Comparison of ENCODE assay signal across 25 cellular contexts in the genomic region with DNA sequence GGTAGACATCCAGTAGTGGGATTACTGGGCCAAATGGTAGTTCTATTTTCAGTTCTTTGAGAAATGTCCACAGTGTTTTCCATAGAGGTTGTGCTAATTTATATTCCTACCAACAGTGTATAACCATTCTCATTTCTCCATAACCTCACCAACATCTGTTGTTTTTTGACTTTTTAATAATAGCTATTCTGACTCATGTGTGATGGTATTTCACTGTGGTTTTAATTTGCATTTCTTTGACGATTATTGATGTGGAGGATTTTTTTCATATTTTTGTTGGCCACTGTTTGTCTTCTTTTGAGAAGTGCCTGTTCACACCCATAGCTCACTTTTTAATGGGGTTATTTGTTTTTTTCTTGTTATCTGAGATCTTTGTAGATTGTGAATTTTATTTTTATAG.
A peak's percentile ranks its signal among the peaks of the same experiment; 100 is the strongest.
DNase-seq lines count a peak whose midpoint lies in the region; TF ChIP-seq lines count a peak whose summit lies in the region.
"Had no signal": no experiment of that assay in that cellular context is flagged by ENCODE, and none has a peak within 500 bp of the region (broad histone marks: within the 10 kb centered on the region; RNA-seq: fewer than 3 reads in every experiment).

No MANE protein-coding gene starts in this region.

- H3K4me3 ChIP-seq in astrocyte of the cerebellum (ENCODE audit: low read depth, low read length) (no peak overlapping the region), fibroblast of the aortic adventitia (ENCODE audit: low read depth, low read length) (no peak overlapping the region)
- H3K4me3 ChIP-seq: ascending aorta, esophagus squamous epithelium, GM23338, heart right ventricle, SK-N-MC, thoracic aorta had no signal

- no peak overlapping the region for H3K4me3 Mint-ChIP-seq in HFFc6
- no peak overlapping the region for H3K4me3 Mint-ChIP-seq in progenitor cell of endocrine pancreas (ENCODE audit: low read depth)
- H3K4me3 Mint-ChIP-seq: activated CD4-positive, alpha-beta T cell treated with anti-CD3 and anti-CD28 coated beads, Interleukin-2, amount 10 ng/mL, durations not matched to agents 24 days and 14 days; effector memory CD8-positive, alpha-beta T cell; GM23338; mesothelial cell of epicardium; nephron progenitor cell; stimulated activated effector memory CD8-positive, alpha-beta T cell treated with anti-CD3 and anti-CD28 coated beads, Interleukin-12 subunit alpha, Interleukin-12 subunit beta, amount 100 ng/mL, for 72 hours had no signal

- DNase-seq in HFFc6 (peak; percentile 22), astrocyte of the cerebellum (ENCODE audit: low read depth) (peak; percentile 46), fibroblast of the aortic adventitia (ENCODE audit: low read depth) (peak; percentile 15), progenitor cell of endocrine pancreas (ENCODE audit: low spot score, unreplicated experiment) (no peak), NCI-H1436 treated with DMSO at 0.1 percent for 48 hours (lab: John Stamatoyannopoulos, UW) (no peak), NCI-H345 (lab: John Stamatoyannopoulos, UW) (no peak), NCI-H2107 (lab: John Stamatoyannopoulos, UW) (no peak)
- DNase-seq: activated CD4-positive, alpha-beta T cell treated with anti-CD3 and anti-CD28 coated beads, Interleukin-2, amount 10 ng/mL, durations not matched to agents 24 days and 14 days; AML-193; effector memory CD8-positive, alpha-beta T cell; esophagus squamous epithelium; heart right ventricle; MM.1S; NCI-H146; NCI-H2171; NCI-H526 treated with DMSO at 0.1 percent for 48 hours; nephron progenitor cell; posterior cingulate gyrus had no signal

- H3K27ac Mint-ChIP-seq in HFFc6 (no peak overlapping the region), progenitor cell of endocrine pancreas (no peak overlapping the region)
- H3K27ac Mint-ChIP-seq: activated CD4-positive, alpha-beta T cell treated with anti-CD3 and anti-CD28 coated beads, Interleukin-2, amount 10 ng/mL, durations not matched to agents 24 days and 14 days; activated naive CD4-positive, alpha-beta T cell treated with anti-CD3 and anti-CD28 coated beads, Interleukin-2, amount 50 U/mL, for 72 hours; effector memory CD8-positive, alpha-beta T cell; mesothelial cell of epicardium; nephron progenitor cell; stimulated activated effector memory CD8-positive, alpha-beta T cell treated with anti-CD3 and anti-CD28 coated beads, Interleukin-12 subunit alpha, Interleukin-12 subunit beta, amount 100 ng/mL, for 72 hours had no signal

- H3K4me1 Mint-ChIP-seq in HFFc6 (ENCODE audit: low read depth) (peaks cover 26% of the 10 kb centered on the region), progenitor cell of endocrine pancreas (ENCODE audit: low read depth) (peaks cover 3% of the 10 kb centered on the region)
- H3K4me1 Mint-ChIP-seq: activated CD4-positive, alpha-beta T cell treated with anti-CD3 and anti-CD28 coated beads, Interleukin-2, amount 10 ng/mL, durations not matched to agents 24 days and 14 days; GM23338; mesothelial cell of epicardium; nephron progenitor cell; stimulated activated effector memory CD8-positive, alpha-beta T cell treated with anti-CD3 and anti-CD28 coated beads, Interleukin-12 subunit alpha, Interleukin-12 subunit beta, amount 100 ng/mL, for 72 hours had no signal

- TF ChIP-seq CTCF in HFFc6 (IDR thresholded peaks at IDR 0.05) (no peak), astrocyte of the cerebellum (IDR thresholded peaks at IDR 0.05; ENCODE audit: low read depth, low read length, missing control alignments) (no peak), fibroblast of the aortic adventitia (IDR thresholded peaks at IDR 0.05; ENCODE audit: insufficient read depth, low read length) (no peak), progenitor cell of endocrine pancreas (IDR thresholded peaks at IDR 0.05; ENCODE audit: unreplicated experiment) (no peak)

- peaks cover 21% of the 10 kb centered on the region for H3K9me3 Mint-ChIP-seq in HFFc6
- H3K9me3 Mint-ChIP-seq in progenitor cell of endocrine pancreas (ENCODE audit: low read depth) = peaks cover 10% of the 10 kb centered on the region
- H3K9me3 Mint-ChIP-seq: activated CD4-positive, alpha-beta T cell treated with anti-CD3 and anti-CD28 coated beads, Interleukin-2, amount 10 ng/mL, durations not matched to agents 24 days and 14 days; GM23338; nephron progenitor cell had no signal

- in situ Hi-C loops in astrocyte of the cerebellum (cut with HindIII; ENCODE audit: low sequenced_read_pairs) = no loop called here

- peaks cover 24% of the 10 kb centered on the region for H3K36me3 Mint-ChIP-seq in HFFc6 (ENCODE audit: low read depth)
- peaks cover 4% of the 10 kb centered on the region for H3K36me3 Mint-ChIP-seq in progenitor cell of endocrine pancreas (ENCODE audit: insufficient read depth)
- H3K36me3 Mint-ChIP-seq: activated naive CD4-positive, alpha-beta T cell treated with anti-CD3 and anti-CD28 coated beads, Interleukin-2, amount 50 U/mL, for 72 hours; stimulated activated effector memory CD8-positive, alpha-beta T cell treated with anti-CD3 and anti-CD28 coated beads, Interleukin-12 subunit alpha, Interleukin-12 subunit beta, amount 100 ng/mL, for 72 hours had no signal

- H3K27me3 Mint-ChIP-seq in HFFc6 (ENCODE audit: insufficient read depth) = no peaks in the 10 kb centered on the region
- H3K27me3 Mint-ChIP-seq in progenitor cell of endocrine pancreas = no peaks in the 10 kb centered on the region
- H3K27me3 Mint-ChIP-seq: effector memory CD8-positive, alpha-beta T cell had no signal

Comparison
In these comparisons a context has a peak if more than half of its experiments do, and no peak if none do; other contexts are left out.
1. DNase-seq: peak in HFFc6 (single experiment), astrocyte of the cerebellum (single experiment) and fibroblast of the aortic adventitia (single experiment); none in progenitor cell of endocrine pancreas (single experiment), NCI-H1436 treated with DMSO at 0.1 percent for 48 hours (single experiment), NCI-H345 (single experiment) and NCI-H2107 (single experiment).